Comparison of ENCODE assay signal across 25 cellular contexts in genomic region chr10:88278912-88279311, GRCh38.
DNase-seq lines count a peak whose midpoint lies in the region; ATAC-seq and TF ChIP-seq lines count a peak whose summit lies in the region.
"Had no signal": no experiment of that assay in that cellular context is flagged by ENCODE, and none has a peak within 500 bp of the region (broad histone marks: within the 10 kb centered on the region; RNA-seq: fewer than 3 reads in every experiment).

No MANE protein-coding gene starts in this region.

- no peaks in the 10 kb centered on the region for H3K9me3 ChIP-seq in OCI-LY7 (ENCODE audit: low read length)
- H3K9me3 ChIP-seq: A549, adrenal gland, pancreas, right lobe of liver had no signal

- intact Hi-C loops in OCI-LY7 (cut with micrococcal nuclease; ENCODE audit: unreplicated experiment), result no loop called here

- BruUV-seq in OCI-LY7 (replicated peaks; lab: Mats Ljungman, UMichigan), result no TSS peak

- H3K4me3 ChIP-seq in OCI-LY7 (ENCODE audit: low read depth, low read length, poor library complexity, severe bottlenecking) (no peak overlapping the region), choroid plexus epithelial cell (ENCODE audit: low read depth, low read length) (no peak overlapping the region)
- H3K4me3 ChIP-seq: A549, adrenal gland, cardiac muscle cell, pancreas, right lobe of liver had no signal

- no peak overlapping the region for H3K4me3 Mint-ChIP-seq in activated T-cell treated with anti-CD3 and anti-CD28 coated beads, Interleukin-2, amount 50 U/mL, for 4 hours
- H3K4me3 Mint-ChIP-seq in stimulated activated naive CD8-positive, alpha-beta T cell treated with anti-CD3 and anti-CD28 coated beads, Interleukin-15, amount 100 ng/mL, for 72 hours, result no peak overlapping the region
- H3K4me3 Mint-ChIP-seq: H9, mesothelial cell of epicardium, nephron had no signal

- H3K79me2 ChIP-seq in OCI-LY7 (ENCODE audit: insufficient read depth, low read depth, low read length), result no peaks in the 10 kb centered on the region

- no peaks in the 10 kb centered on the region for H3K9me2 ChIP-seq in OCI-LY7 (ENCODE audit: insufficient read depth, low read length)

- no peaks in the 10 kb centered on the region for H3K9me3 Mint-ChIP-seq in activated T-cell treated with anti-CD3 and anti-CD28 coated beads, Interleukin-2, amount 50 U/mL, for 4 hours
- no peaks in the 10 kb centered on the region for H3K9me3 Mint-ChIP-seq in stimulated activated naive CD8-positive, alpha-beta T cell treated with anti-CD3 and anti-CD28 coated beads, Interleukin-15, amount 100 ng/mL, for 72 hours
- H3K9me3 Mint-ChIP-seq: H9, mesothelial cell of epicardium, nephron had no signal

- peaks cover 33% of the 10 kb centered on the region for H3K4me1 Mint-ChIP-seq in activated T-cell treated with anti-CD3 and anti-CD28 coated beads, Interleukin-2, amount 50 U/mL, for 4 hours (ENCODE audit: low read depth)
- peaks cover 41% of the 10 kb centered on the region for H3K4me1 Mint-ChIP-seq in stimulated activated naive CD8-positive, alpha-beta T cell treated with anti-CD3 and anti-CD28 coated beads, Interleukin-15, amount 100 ng/mL, for 72 hours

- ATAC-seq in activated T-cell treated with anti-CD3 and anti-CD28 coated beads, Interleukin-2, amount 50 U/mL, for 4 hours, result peak; percentile 48 to 57
- ATAC-seq in stimulated activated naive CD8-positive, alpha-beta T cell treated with anti-CD3 and anti-CD28 coated beads, Interleukin-15, amount 100 ng/mL, for 72 hours, result peak; percentile 66
- ATAC-seq in GM18519 (IDR thresholded peaks at IDR 0.05; ENCODE audit: low FRiP score, unreplicated experiment), result no peak
- ATAC-seq in GM21619 (IDR thresholded peaks at IDR 0.05; ENCODE audit: unreplicated experiment), result no peak
- ATAC-seq: A549, left colon, pancreas, right lobe of liver had no signal

- H4K20me1 ChIP-seq in OCI-LY7 (ENCODE audit: insufficient read depth, low read length), result no peaks in the 10 kb centered on the region

- DNase-seq in activated T-cell treated with anti-CD3 and anti-CD28 coated beads, Interleukin-2, amount 50 U/mL, for 4 hours, result no peak
- no peak for DNase-seq in activated T-cell treated with anti-CD3 and anti-CD28 coated beads, Interleukin-2, amount 50 U/mL, for 1 hour
- no peak for DNase-seq in OCI-LY7 (ENCODE audit: low spot score)
- peak; percentile 50 for DNase-seq in choroid plexus epithelial cell (ENCODE audit: low read depth)
- DNase-seq in stimulated activated naive CD8-positive, alpha-beta T cell treated with anti-CD3 and anti-CD28 coated beads, Interleukin-15, amount 100 ng/mL, for 72 hours, result no peak
- DNase-seq in cortex of kidney (lab: John Stamatoyannopoulos, UW), result no peak
- DNase-seq: activated CD4-positive, alpha-beta T cell treated with anti-CD3 and anti-CD28 coated beads for 1 hour; activated effector memory CD4-positive, alpha-beta T cell treated with anti-CD3 and anti-CD28 coated beads, Interleukin-2, amount 50 U/mL, for 16 hours; adrenal gland; COR-L47; H9; left colon; NCI-H2029; NCI-H345; pancreas; right lobe of liver; SHP77 treated with DMSO at 0.1 percent for 48 hours; stimulated activated CD4-positive, alpha-beta T cell treated with anti-CD3 and anti-CD28 coated beads, Interleukin-15, amount 100 ng/mL, for 24 hours had no signal

- no peak overlapping the region for H3K27ac Mint-ChIP-seq in stimulated activated naive CD8-positive, alpha-beta T cell treated with anti-CD3 and anti-CD28 coated beads, Interleukin-15, amount 100 ng/mL, for 72 hours
- H3K27ac Mint-ChIP-seq: H9, mesothelial cell of epicardium, nephron had no signal

- H3K36me3 Mint-ChIP-seq in activated T-cell treated with anti-CD3 and anti-CD28 coated beads, Interleukin-2, amount 50 U/mL, for 4 hours (ENCODE audit: insufficient read depth), result no peaks in the 10 kb centered on the region
- H3K36me3 Mint-ChIP-seq: mesothelial cell of epicardium had no signal

- H3K27me3 Mint-ChIP-seq in activated T-cell treated with anti-CD3 and anti-CD28 coated beads, Interleukin-2, amount 50 U/mL, for 4 hours (ENCODE audit: low read depth), result no peaks in the 10 kb centered on the region
- H3K27me3 Mint-ChIP-seq in stimulated activated naive CD8-positive, alpha-beta T cell treated with anti-CD3 and anti-CD28 coated beads, Interleukin-15, amount 100 ng/mL, for 72 hours, result no peaks in the 10 kb centered on the region

- peak overlapping the region; percentile 37; the same call in 1 of the 2 replicates for H2AFZ ChIP-seq in OCI-LY7 (ENCODE audit: low read length)

- CTCF ChIA-PET in OCI-LY7 (lab: Charles Lee; ENCODE audit: unreplicated experiment), result no interaction called here

- no peak for TF ChIP-seq CTCF in OCI-LY7 (conservative IDR thresholded peaks at IDR 0.05; ENCODE audit: low read length)
- TF ChIP-seq CTCF in choroid plexus epithelial cell (conservative IDR thresholded peaks at IDR 0.05; ENCODE audit: low read depth, low read length), result no peak

- no peak overlapping the region for H3K27ac ChIP-seq in OCI-LY7 (ENCODE audit: low read depth, low read length, poor library complexity, severe bottlenecking)
- H3K27ac ChIP-seq: A549, adrenal gland, cardiac muscle cell, HL-60, pancreas, right lobe of liver had no signal

- H3K4me1 ChIP-seq in OCI-LY7 (ENCODE audit: insufficient read depth, low read length, poor library complexity, severe bottlenecking), result peaks cover 28% of the 10 kb centered on the region
- H3K4me1 ChIP-seq: pancreas, right lobe of liver had no signal

- POLR2A ChIA-PET in OCI-LY7 (lab: Charles Lee), result interaction anchor here (0.6 to 1.1 kb wide), 2 partner anchors 99 to 170 kb away, joined by 3 read pairs; no protein-coding TSS in a partner anchor

- H3K4me2 ChIP-seq in OCI-LY7 (ENCODE audit: low read length), result no peak overlapping the region
- H3K4me2 ChIP-seq: A549 had no signal

- no peaks in the 10 kb centered on the region for H3K36me3 ChIP-seq in OCI-LY7 (ENCODE audit: insufficient read depth, low read length)
- H3K36me3 ChIP-seq: adrenal gland, cardiac muscle cell, pancreas, right lobe of liver had no signal

Comparison
In these comparisons a context has a peak if more than half of its experiments do, and no peak if none do; other contexts are left out.
1. ATAC-seq: peak in activated T-cell treated with anti-CD3 and anti-CD28 coated beads, Interleukin-2, amount 50 U/mL, for 4 hours (2 of 2) and stimulated activated naive CD8-positive, alpha-beta T cell treated with anti-CD3 and anti-CD28 coated beads, Interleukin-15, amount 100 ng/mL, for 72 hours (single experiment); none in GM18519 (single experiment) and GM21619 (single experiment).